In the genomic region with DNA sequence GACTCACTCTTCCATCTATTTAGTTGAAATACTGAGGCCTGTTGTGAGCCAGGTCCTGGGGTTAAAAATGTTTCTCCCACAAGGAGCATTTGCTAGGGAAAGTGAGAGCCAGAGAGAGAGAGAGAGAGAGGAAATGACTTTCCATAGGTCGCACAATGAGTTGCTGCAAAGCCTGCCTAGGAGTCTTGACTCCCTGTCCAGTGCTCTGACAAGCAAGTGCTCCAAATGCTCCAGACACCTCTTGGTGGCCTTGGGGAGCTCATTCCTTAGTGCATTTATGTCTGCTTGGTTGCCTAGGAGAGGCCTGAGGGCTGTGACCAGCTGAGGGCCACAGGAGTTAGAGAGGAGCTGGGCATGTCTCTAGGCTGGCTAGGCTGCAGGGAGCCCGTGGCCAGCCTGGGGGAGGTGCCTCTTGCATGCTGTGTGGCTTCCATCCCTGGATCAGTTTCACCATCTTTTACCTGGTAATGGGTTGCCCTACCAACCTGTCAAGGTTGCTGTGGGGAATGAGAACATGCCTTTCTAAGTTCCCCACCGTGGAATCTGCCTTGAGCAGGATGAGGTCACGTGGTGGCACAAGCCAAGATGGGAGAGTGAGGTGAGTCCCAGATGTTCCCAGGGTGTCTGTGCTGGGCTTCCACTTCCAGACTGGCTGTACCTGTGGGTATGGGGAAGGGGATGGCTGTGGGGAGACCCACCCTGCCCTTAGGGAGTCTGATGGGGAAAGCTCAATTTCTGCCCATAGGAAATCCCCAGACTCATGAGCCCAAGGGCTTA, we compare ENCODE assay signal across 18 cellular contexts.
A peak's percentile ranks its signal among the peaks of the same experiment; 100 is the strongest.
DNase-seq lines count a peak whose midpoint lies in the region; ATAC-seq, FAIRE-seq and TF ChIP-seq lines count a peak whose summit lies in the region.
"Had no signal": no experiment of that assay in that cellular context is flagged by ENCODE, and none has a peak within 500 bp of the region (broad histone marks: within the 10 kb centered on the region; RNA-seq: fewer than 3 reads in every experiment).

No MANE protein-coding gene starts in this region.

- no peak overlapping the region for H2AFZ ChIP-seq in K562 (ENCODE audit: low read depth, low read length)

- no peaks in the 10 kb centered on the region for H3K36me3 Mint-ChIP-seq in nephron (ENCODE audit: low read depth)
- H3K36me3 Mint-ChIP-seq: CD8-positive, alpha-beta memory T cell had no signal

- H3K79me2 ChIP-seq in K562 (ENCODE audit: control insufficient read depth, insufficient read depth, low read length), result no peaks in the 10 kb centered on the region

- peaks cover 11% of the 10 kb centered on the region for H3K27me3 Mint-ChIP-seq in nephron (ENCODE audit: low read depth)
- H3K27me3 Mint-ChIP-seq: B cell had no signal

- H3K9ac ChIP-seq in K562 (ENCODE audit: insufficient read depth in 1 of 2, low read depth in 2 of 2, low read length in 2 of 2), result peak overlapping the region in 1 of 2 experiments; percentile 62; a peak in 1 of 4 replicates
- H3K9ac ChIP-seq: SK-N-SH had no signal

- no peak for TF ChIP-seq CTCF in K562 (IDR thresholded peaks at IDR 0.05 in 2 of 3, conservative IDR thresholded peaks at IDR 0.05 in 1 of 3; ENCODE audit: insufficient read depth in 2 of 3, low read depth in 1 of 3, low read length in 3 of 3)
- TF ChIP-seq CTCF in nephron (IDR thresholded peaks at IDR 0.05; ENCODE audit: unreplicated experiment in 3 of 3), result no peak

- peak overlapping the region; percentile 24 to 88 (median 49) for H3K27ac Mint-ChIP-seq in nephron
- H3K27ac Mint-ChIP-seq: B cell; CD8-positive, alpha-beta memory T cell; HFFc6 had no signal

- CTCF ChIA-PET in K562 (lab: Yijun Ruan, JAX; ENCODE audit: low intra/inter-chr PET ratio), result no interaction called here

- no peak overlapping the region for H3K4me2 ChIP-seq in K562 (ENCODE audit: insufficient read depth, low read length)
- H3K4me2 ChIP-seq: SK-N-SH had no signal

- TF ChIP-seq POLR2A in K562 (conservative IDR thresholded peaks at IDR 0.05), result no peak

- H3K9me3 ChIP-seq in K562 (replicated peaks; ENCODE audit: control insufficient read depth, insufficient read depth, low read depth, low read length), result no peaks in the 10 kb centered on the region
- H3K9me3 ChIP-seq: SK-N-SH had no signal

- POLR2A ChIA-PET in K562 (lab: Yijun Ruan, JAX), result interaction anchor here (0.6 to 1.2 kb wide), 4 partner anchors 9 to 995 kb away, joined by 3 to 4 read pairs (median 3); a partner anchor contains a TSS

- 50% methylated on average over 4 of the region's 4 CpGs for WGBS in K562 (ENCODE audit: insufficient coverage, low coverage, missing lambda C conversion rate)

- no peak overlapping the region for H3K27ac ChIP-seq in K562 (ENCODE audit: extremely low read depth, low read depth, low read length)
- H3K27ac ChIP-seq: 22Rv1, C4-2B had no signal

- no peaks in the 10 kb centered on the region for H3K9me1 ChIP-seq in K562 (ENCODE audit: control insufficient read depth, insufficient read depth, low read length)

- H3K27me3 ChIP-seq in K562 (ENCODE audit: control insufficient read depth in 2 of 2, insufficient read depth in 2 of 2, low read length in 2 of 2), result no peaks in the 10 kb centered on the region

- peaks cover 31 to 44% of the 10 kb centered on the region in 2 experiments for H3K4me1 ChIP-seq in K562 (replicated peaks in 1 of 2; ENCODE audit: control insufficient read depth in 2 of 2, insufficient read depth in 2 of 2, low read length in 2 of 2)

- intact Hi-C loops in K562 (cut with micrococcal nuclease), result no loop called here

- no peak for FAIRE-seq in K562 (lab: Jason Lieb, UNC)

- H3K4me3 ChIP-seq in K562, result no peak overlapping the region

- H3K4me3 Mint-ChIP-seq in nephron, result no peak overlapping the region
- H3K4me3 Mint-ChIP-seq: B cell; CD8-positive, alpha-beta memory T cell; HFFc6 had no signal

- DNase-seq in DMS53 (lab: John Stamatoyannopoulos, UW) (peak; percentile 54), DMS53 treated with DMSO at 0.1 percent for 48 hours (lab: John Stamatoyannopoulos, UW; ENCODE audit: unreplicated experiment) (no peak), K562 (ENCODE audit: extremely low read depth in 1 of 4, low spot score in 3 of 4) (no peak), NCI-H345 treated with DMSO at 0.1 percent for 48 hours (lab: John Stamatoyannopoulos, UW; ENCODE audit: unreplicated experiment) (no peak), NCI-H2171 (lab: John Stamatoyannopoulos, UW) (no peak), NCI-H524 treated with DMSO at 0.1 percent for 48 hours (lab: John Stamatoyannopoulos, UW) (no peak)
- DNase-seq: CD8-positive, alpha-beta memory T cell; HFFc6; Kasumi-1; MV-4-11; NCI-H1436 treated with DMSO at 0.1 percent for 48 hours; NCI-H446; SK-N-SH had no signal

- BruUV-seq in K562 (replicated peaks; lab: Mats Ljungman, UMichigan), result no TSS peak

- no peaks in the 10 kb centered on the region for H3K9me3 Mint-ChIP-seq in nephron
- H3K9me3 Mint-ChIP-seq: CD8-positive, alpha-beta memory T cell; HFFc6 had no signal

- ATAC-seq in K562 (no peak), HG02938 (IDR thresholded peaks at IDR 0.05; ENCODE audit: unreplicated experiment) (no peak)

- no peaks in the 10 kb centered on the region for H3K36me3 ChIP-seq in K562 (ENCODE audit: control insufficient read depth, insufficient read depth, low read length)

- in situ Hi-C loops in K562 (cut with MboI), result no loop called here

- peaks cover 60% of the 10 kb centered on the region for H3K4me1 Mint-ChIP-seq in nephron
- H3K4me1 Mint-ChIP-seq: B cell; CD8-positive, alpha-beta memory T cell had no signal

- TF ChIP-seq EP300 in K562 (IDR thresholded peaks at IDR 0.05; ENCODE audit: low read length), result no peak

- H4K20me1 ChIP-seq in K562 (replicated peaks; ENCODE audit: control insufficient read depth, insufficient read depth, low read length), result no peaks in the 10 kb centered on the region

- TF ChIP-seq RAD21 in K562 (CRISPR knock-in tag; conservative IDR thresholded peaks at IDR 0.05 in 1 of 2, IDR thresholded peaks at IDR 0.05 in 1 of 2), result no peak

TF ChIP-seq in K562, 482 proteins besides CTCF, POLR2A, EP300 and RAD21:
- TF ChIP-seq, protein P1, sequence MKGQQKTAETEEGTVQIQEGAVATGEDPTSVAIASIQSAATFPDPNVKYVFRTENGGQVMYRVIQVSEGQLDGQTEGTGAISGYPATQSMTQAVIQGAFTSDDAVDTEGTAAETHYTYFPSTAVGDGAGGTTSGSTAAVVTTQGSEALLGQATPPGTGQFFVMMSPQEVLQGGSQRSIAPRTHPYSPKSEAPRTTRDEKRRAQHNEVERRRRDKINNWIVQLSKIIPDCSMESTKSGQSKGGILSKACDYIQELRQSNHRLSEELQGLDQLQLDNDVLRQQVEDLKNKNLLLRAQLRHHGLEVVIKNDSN (CRISPR knock-in tag; IDR thresholded peaks at IDR 0.05), result peak; percentile 39; the same call in 1 of the 2 replicates
- TF ChIP-seq ZBED1 (IDR thresholded peaks at IDR 0.05) (no peak), BCOR (IDR thresholded peaks at IDR 0.05) (peak; percentile 56; the same call in 1 of the 2 replicates), CBFB (CRISPR knock-in tag; IDR thresholded peaks at IDR 0.05) (peak; percentile 44; the same call in 1 of the 2 replicates), IRF2 (CRISPR knock-in tag; IDR thresholded peaks at IDR 0.05) (0 out of 2 replicates have a peak, but pooled peaks have one; percentile 38), HNRNPK (IDR thresholded peaks at IDR 0.05; ENCODE audit: low read depth, low read length, poor library complexity, severe bottlenecking) (no peak), MYBL2 (IDR thresholded peaks at IDR 0.05; ENCODE audit: low read depth) (no peak), MYBL2 (CRISPR knock-in tag; IDR thresholded peaks at IDR 0.05; ENCODE audit: borderline replicate concordance) (0 out of 2 replicates have a peak, but pooled peaks have one; percentile 44)
- TF ChIP-seq, protein P2, sequence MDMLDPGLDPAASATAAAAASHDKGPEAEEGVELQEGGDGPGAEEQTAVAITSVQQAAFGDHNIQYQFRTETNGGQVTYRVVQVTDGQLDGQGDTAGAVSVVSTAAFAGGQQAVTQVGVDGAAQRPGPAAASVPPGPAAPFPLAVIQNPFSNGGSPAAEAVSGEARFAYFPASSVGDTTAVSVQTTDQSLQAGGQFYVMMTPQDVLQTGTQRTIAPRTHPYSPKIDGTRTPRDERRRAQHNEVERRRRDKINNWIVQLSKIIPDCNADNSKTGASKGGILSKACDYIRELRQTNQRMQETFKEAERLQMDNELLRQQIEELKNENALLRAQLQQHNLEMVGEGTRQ (CRISPR knock-in tag; IDR thresholded peaks at IDR 0.05), result peak; percentile 56; the same call in 1 of the 2 replicates
TF ChIP-seq in K562: peak in this region for 6.
